ENCODE assay signal across 9 cellular contexts in genomic region chr6:42279144-42279781, GRCh38.
DNase-seq lines count a peak whose midpoint lies in the region; ATAC-seq and TF ChIP-seq lines count a peak whose summit lies in the region.
"Had no signal": no experiment of that assay in that cellular context is flagged by ENCODE, and none has a peak within 500 bp of the region (broad histone marks: within the 10 kb centered on the region; RNA-seq: fewer than 3 reads in every experiment).

No MANE protein-coding gene starts in this region.

- H3K27me3 Mint-ChIP-seq in endothelial cell (ENCODE audit: unreplicated experiment) (peaks cover 2% of the 10 kb centered on the region), endodermal cell (ENCODE audit: insufficient read depth) (no peaks in the 10 kb centered on the region)

- no peaks in the 10 kb centered on the region for H3K36me3 Mint-ChIP-seq in endothelial cell (ENCODE audit: low read depth, unreplicated experiment)
- peaks cover 3% of the 10 kb centered on the region for H3K36me3 Mint-ChIP-seq in endodermal cell (ENCODE audit: low read depth)

- H3K27ac ChIP-seq in IMR-90 (ENCODE audit: insufficient read depth, low read length) (peak overlapping the region; percentile 38; the same call in 1 of the 2 replicates), endodermal cell (ENCODE audit: low read depth, low read length) (no peak overlapping the region)

- H3K56ac ChIP-seq in IMR-90 (ENCODE audit: extremely low read depth, insufficient read depth, low read length): no peak overlapping the region

- no peak overlapping the region for H3K9ac ChIP-seq in IMR-90 (ENCODE audit: low read depth, low read length)
- H3K9ac ChIP-seq in mucosa of stomach (ENCODE audit: low read length): peak overlapping the region; percentile 6
- no peak overlapping the region for H3K9ac ChIP-seq in endodermal cell (ENCODE audit: extremely low read depth, low read length, poor library complexity, severe bottlenecking)

- no peaks in the 10 kb centered on the region for H4K20me1 ChIP-seq in IMR-90 (ENCODE audit: insufficient read depth, low read length)

- H3K9me3 Mint-ChIP-seq in endothelial cell (ENCODE audit: unreplicated experiment) (no peaks in the 10 kb centered on the region), endodermal cell (peaks cover 12% of the 10 kb centered on the region)

- peak overlapping the region; percentile 84 for H2AK5ac ChIP-seq in IMR-90 (ENCODE audit: low read depth, low read length)

- peak overlapping the region; percentile 73 for H4K5ac ChIP-seq in IMR-90 (ENCODE audit: low read depth, low read length)

- peaks cover 40% of the 10 kb centered on the region for H3K9me1 ChIP-seq in IMR-90 (ENCODE audit: insufficient read depth, low read length)

- H3K4me1 Mint-ChIP-seq in endothelial cell (ENCODE audit: unreplicated experiment): peaks cover 13% of the 10 kb centered on the region
- peaks cover 23% of the 10 kb centered on the region for H3K4me1 Mint-ChIP-seq in endodermal cell

- H3K27me3 ChIP-seq in IMR-90 (ENCODE audit: control insufficient read depth, insufficient read depth, low read length) (no peaks in the 10 kb centered on the region), mucosa of stomach (ENCODE audit: control insufficient read depth, insufficient read depth, low read length) (no peaks in the 10 kb centered on the region), endodermal cell (ENCODE audit: control insufficient read depth, insufficient read depth, low read length, poor library complexity, severe bottlenecking) (no peaks in the 10 kb centered on the region)

- intact Hi-C loops in IMR-90 (cut with micrococcal nuclease): no loop called here

- peak overlapping the region; percentile 63; the same call in 2 of the 3 replicates for H2BK15ac ChIP-seq in IMR-90 (ENCODE audit: low read depth, low read length)

- no peaks in the 10 kb centered on the region; the same call in 1 of the 2 replicates for H3K9me3 ChIP-seq in IMR-90 (ENCODE audit: control insufficient read depth, insufficient read depth, low read length)
- no peaks in the 10 kb centered on the region for H3K9me3 ChIP-seq in mucosa of stomach (ENCODE audit: control insufficient read depth, low read length)
- peaks cover 7% of the 10 kb centered on the region for H3K9me3 ChIP-seq in endodermal cell (ENCODE audit: control insufficient read depth, low read length)

- H4K91ac ChIP-seq in IMR-90 (ENCODE audit: insufficient read depth, low read depth, low read length): peak overlapping the region; percentile 87

- dilution Hi-C loops in IMR-90 (cut with HindIII; ENCODE audit: low sequenced_read_pairs, unreplicated experiment): no loop called here

- H2BK5ac ChIP-seq in IMR-90 (ENCODE audit: low read depth, low read length, poor library complexity, severe bottlenecking): peak overlapping the region; percentile 25

- H3K36me3 ChIP-seq in IMR-90 (ENCODE audit: control insufficient read depth, insufficient read depth, low read length) (0 out of 2 replicates have a peak, but pooled peaks cover 3% of the 10 kb centered on the region), mucosa of stomach (ENCODE audit: control insufficient read depth, insufficient read depth, low read length) (no peaks in the 10 kb centered on the region), endodermal cell (ENCODE audit: control insufficient read depth, insufficient read depth, low read length) (no peaks in the 10 kb centered on the region)

- H3K23ac ChIP-seq in IMR-90 (ENCODE audit: low read depth, low read length): peak overlapping the region; percentile 82; the same call in 1 of the 2 replicates

- peak overlapping the region; percentile 70 for H2BK120ac ChIP-seq in IMR-90 (ENCODE audit: low read depth, low read length)

- 83% methylated on average over 5 of the region's 9 CpGs; no CpG with 5 or more reads in 1 of the 2 experiments for WGBS in IMR-90 (ENCODE audit: extremely low coverage in 2 of 2, insufficient read length in 1 of 2), 2 experiments
- whole genome bisulfite sequencing in endodermal cell (ENCODE audit: insufficient coverage in 1 of 2, insufficient read length in 1 of 2), 2 experiments: 93% methylated on average over 5 to 9 of the region's 9 CpGs

- H3K14ac ChIP-seq in IMR-90 (replicated peaks; ENCODE audit: low read depth, low read length): peak overlapping the region; percentile 57

- H3K4ac ChIP-seq in IMR-90 (ENCODE audit: low read depth, low read length): peak overlapping the region; percentile 82

- H3K18ac ChIP-seq in IMR-90 (ENCODE audit: low read depth, low read length): peak overlapping the region; percentile 51; the same call in 1 of the 2 replicates

- H3K4me3 ChIP-seq in IMR-90 (ENCODE audit: insufficient read depth, low read depth, low read length) (no peak overlapping the region), astrocyte of the spinal cord (ENCODE audit: low read depth, low read length) (no peak overlapping the region), mucosa of stomach (ENCODE audit: low read length) (no peak overlapping the region), endodermal cell (ENCODE audit: low read length) (no peak overlapping the region)

- DNase-seq in AG20443 (ENCODE audit: low spot score): peak; percentile 88
- peak; percentile 71 for DNase-seq in IMR-90
- peak; percentile 61 for DNase-seq in astrocyte of the spinal cord (ENCODE audit: low read depth, low spot score)
- no peak for DNase-seq in endothelial cell (ENCODE audit: low spot score)
- no peak for DNase-seq in endodermal cell
- DNase-seq in GF-D8 (lab: John Stamatoyannopoulos, UW): no peak
- DNase-seq: NCI-H1436 had no signal

- CTCF ChIA-PET in IMR-90 (lab: Yijun Ruan, JAX): no interaction called here

- H3K4me3 Mint-ChIP-seq in endothelial cell (ENCODE audit: unreplicated experiment): no peak overlapping the region
- H3K4me3 Mint-ChIP-seq in endodermal cell: no peak overlapping the region

- BruUV-seq in IMR-90 (replicated peaks; lab: Mats Ljungman, UMichigan): no TSS peak

- H3K4me1 ChIP-seq in IMR-90 (ENCODE audit: control insufficient read depth, insufficient read depth, low read length) (peaks cover 40% of the 10 kb centered on the region), mucosa of stomach (ENCODE audit: control insufficient read depth, insufficient read depth, low read length) (peaks cover 34% of the 10 kb centered on the region), endodermal cell (ENCODE audit: control insufficient read depth, insufficient read depth, low read length) (peaks cover 14% of the 10 kb centered on the region)

- peak overlapping the region in 1 of 2 experiments; percentile 93; a peak in 3 of 4 replicates for H4K8ac ChIP-seq in IMR-90 (ENCODE audit: low read depth in 2 of 2, low read length in 2 of 2)

- peak overlapping the region; percentile 88; the same call in 1 of the 2 replicates for H2BK20ac ChIP-seq in IMR-90 (ENCODE audit: low read depth, low read length)

- TF ChIP-seq CTCF in IMR-90 (conservative IDR thresholded peaks at IDR 0.05; ENCODE audit: low read depth, low read length) (no peak), astrocyte of the spinal cord (IDR thresholded peaks at IDR 0.05; ENCODE audit: low read depth, low read length) (no peak), endothelial cell (IDR thresholded peaks at IDR 0.05; ENCODE audit: unreplicated experiment) (no peak), endodermal cell (conservative IDR thresholded peaks at IDR 0.05) (no peak)

- TF ChIP-seq RAD21 in IMR-90 (IDR thresholded peaks at IDR 0.05; ENCODE audit: low read length): no peak

- H3K27ac Mint-ChIP-seq in endothelial cell (ENCODE audit: unreplicated experiment) (no peak overlapping the region), endodermal cell (no peak overlapping the region)

- H3K79me1 ChIP-seq in IMR-90 (ENCODE audit: low read depth in 1 of 2, low read length in 2 of 2): peaks cover 49 to 86% of the 10 kb centered on the region in 2 experiments

- POLR2A ChIA-PET in IMR-90 (lab: Charles Lee; ENCODE audit: unreplicated experiment): no interaction called here

- TF ChIP-seq POLR2A in IMR-90 (IDR thresholded peaks at IDR 0.05; ENCODE audit: low read depth, low read length): no peak

- peak overlapping the region; percentile 60 for H2AK9ac ChIP-seq in IMR-90 (replicated peaks; ENCODE audit: low read depth, low read length, poor library complexity)

- in situ Hi-C loops in IMR-90 (cut with MboI; ENCODE audit: low sequenced_read_pairs) (no loop called here), astrocyte of the spinal cord (cut with HindIII; ENCODE audit: low sequenced_read_pairs) (no loop called here)

- no peak overlapping the region for H3K4me2 ChIP-seq in IMR-90 (ENCODE audit: low read depth, low read length)

- no peak overlapping the region for H2AFZ ChIP-seq in IMR-90 (replicated peaks; ENCODE audit: low read length, poor library complexity)

- ATAC-seq in IMR-90 (ENCODE audit: low read depth): peak; percentile 52
- no peak for ATAC-seq in GM21360 (IDR thresholded peaks at IDR 0.05; ENCODE audit: unreplicated experiment)

TF ChIP-seq in IMR-90, 13 proteins besides CTCF, POLR2A, EP300 and RAD21:
- TF ChIP-seq NFE2L2 (IDR thresholded peaks at IDR 0.05; ENCODE audit: low read depth, low read length) (no peak), CEBPB (IDR thresholded peaks at IDR 0.05; ENCODE audit: low read depth, low read length) (no peak), MAZ (IDR thresholded peaks at IDR 0.05; ENCODE audit: borderline replicate concordance, low read depth, low read length) (no peak), CHD1 (IDR thresholded peaks at IDR 0.05; ENCODE audit: low read depth, low read length) (no peak), MXI1 (IDR thresholded peaks at IDR 0.05; ENCODE audit: borderline replicate concordance, low read depth, low read length) (no peak), MAFK (IDR thresholded peaks at IDR 0.05; ENCODE audit: low read depth, low read length) (no peak), SMC3 (IDR thresholded peaks at IDR 0.05; ENCODE audit: low read depth, low read length) (no peak), ELK1 (IDR thresholded peaks at IDR 0.05; ENCODE audit: borderline replicate concordance, low read depth, low read length) (no peak), FOS (IDR thresholded peaks at IDR 0.05; ENCODE audit: low read depth, low read length) (no peak), RCOR1 (IDR thresholded peaks at IDR 0.05; ENCODE audit: insufficient replicate concordance, low read length) (no peak)
TF ChIP-seq in IMR-90: peak in this region for 0.

Comparison
In these comparisons a context has a peak if more than half of its experiments do, and no peak if none do; other contexts are left out.
1. DNase-seq: peak in AG20443 (single experiment), IMR-90 (single experiment) and astrocyte of the spinal cord (single experiment); none in endothelial cell (single experiment), endodermal cell (single experiment) and GF-D8 (single experiment).